Comparison of ENCODE assay signal across 11 cellular contexts in genomic region chr15:69556344-69556743, GRCh38.
"Had no signal": no experiment of that assay in that cellular context is flagged by ENCODE, and none has a peak within 500 bp of the region (broad histone marks: within the 10 kb centered on the region; RNA-seq: fewer than 3 reads in every experiment).

No MANE protein-coding gene starts in this region.

- DNase-seq: activated CD4-positive, CD25-positive, alpha-beta regulatory T cell; activated effector memory CD4-positive, alpha-beta T cell treated with Interleukin-2 at 50 U/mL for 16 hours; amygdala; dorsolateral prefrontal cortex; hypothalamus; stimulated activated CD4-positive, alpha-beta T cell treated with anti-CD3 and anti-CD28 coated beads, Interleukin-15, amount 100 ng/mL, for 24 hours; stimulated activated CD4-positive, alpha-beta T cell treated with anti-CD3 and anti-CD28 coated beads, Interleukin-4, amount 100 ng/mL, for 24 hours; T-helper 17 cell had no signal

- H3K27me3 ChIP-seq: dorsolateral prefrontal cortex had no signal

- H3K27me3 Mint-ChIP-seq: activated naive CD4-positive, alpha-beta T cell treated with anti-CD3 and anti-CD28 coated beads, Interleukin-2, amount 50 U/mL, for 24 hours had no signal

- H3K4me1 Mint-ChIP-seq: activated naive CD4-positive, alpha-beta T cell treated with anti-CD3 and anti-CD28 coated beads, Interleukin-2, amount 50 U/mL, for 24 hours; T-helper 17 cell had no signal

- H3K27ac Mint-ChIP-seq: activated naive CD4-positive, alpha-beta T cell treated with anti-CD3 and anti-CD28 coated beads, Interleukin-2, amount 50 U/mL, for 24 hours; natural killer cell treated with Interleukin-12 subunit alpha and Interleukin-12 subunit beta and Interleukin-15 and Interleukin-18, amount 100 ng/mL, for 72 hours; stimulated activated naive CD8-positive, alpha-beta T cell treated with anti-CD3 and anti-CD28 coated beads, Interleukin-15, Interleukin-2, amounts not matched to agents 100 ng/mL and 50 ng/mL, for 24 hours; T-helper 17 cell had no signal

- H3K4me3 Mint-ChIP-seq: activated naive CD4-positive, alpha-beta T cell treated with anti-CD3 and anti-CD28 coated beads, Interleukin-2, amount 50 U/mL, for 24 hours; natural killer cell treated with Interleukin-12 subunit alpha and Interleukin-12 subunit beta and Interleukin-15 and Interleukin-18, amount 100 ng/mL, for 72 hours; stimulated activated naive CD8-positive, alpha-beta T cell treated with anti-CD3 and anti-CD28 coated beads, Interleukin-15, Interleukin-2, amounts not matched to agents 100 ng/mL and 50 ng/mL, for 24 hours; T-helper 17 cell had no signal

- H3K4me3 ChIP-seq: dorsolateral prefrontal cortex had no signal

- ATAC-seq: natural killer cell treated with Interleukin-12 subunit alpha and Interleukin-12 subunit beta and Interleukin-15 and Interleukin-18, amount 100 ng/mL, for 72 hours; T-helper 17 cell had no signal
